1 cellular context compared by ENCODE assay signal in the genomic region with DNA sequence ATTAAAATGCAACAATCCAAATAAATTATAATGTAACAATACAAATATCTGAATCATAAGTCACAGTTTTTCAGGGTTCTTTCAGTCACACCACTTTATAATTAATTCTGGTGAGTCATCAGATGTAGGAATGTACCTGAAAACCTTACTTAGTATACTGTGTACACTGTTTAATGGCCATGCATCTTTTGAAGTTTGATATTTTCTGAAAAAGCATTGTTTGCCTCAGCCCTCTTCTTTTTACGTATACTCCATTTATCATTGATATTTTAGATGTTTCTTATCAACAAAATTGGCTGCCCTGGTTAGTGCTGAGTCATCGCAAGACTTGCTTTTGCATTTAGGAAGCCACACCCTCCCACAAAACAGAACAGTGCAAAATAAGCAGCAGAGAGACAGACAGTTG.
TF ChIP-seq lines count a peak whose summit lies in the region.

No MANE protein-coding gene starts in this region.

TF ChIP-seq in K562, 482 proteins besides CTCF, POLR2A, EP300 and RAD21 (continued from another document and continues in another):
- TF ChIP-seq, protein P1, sequence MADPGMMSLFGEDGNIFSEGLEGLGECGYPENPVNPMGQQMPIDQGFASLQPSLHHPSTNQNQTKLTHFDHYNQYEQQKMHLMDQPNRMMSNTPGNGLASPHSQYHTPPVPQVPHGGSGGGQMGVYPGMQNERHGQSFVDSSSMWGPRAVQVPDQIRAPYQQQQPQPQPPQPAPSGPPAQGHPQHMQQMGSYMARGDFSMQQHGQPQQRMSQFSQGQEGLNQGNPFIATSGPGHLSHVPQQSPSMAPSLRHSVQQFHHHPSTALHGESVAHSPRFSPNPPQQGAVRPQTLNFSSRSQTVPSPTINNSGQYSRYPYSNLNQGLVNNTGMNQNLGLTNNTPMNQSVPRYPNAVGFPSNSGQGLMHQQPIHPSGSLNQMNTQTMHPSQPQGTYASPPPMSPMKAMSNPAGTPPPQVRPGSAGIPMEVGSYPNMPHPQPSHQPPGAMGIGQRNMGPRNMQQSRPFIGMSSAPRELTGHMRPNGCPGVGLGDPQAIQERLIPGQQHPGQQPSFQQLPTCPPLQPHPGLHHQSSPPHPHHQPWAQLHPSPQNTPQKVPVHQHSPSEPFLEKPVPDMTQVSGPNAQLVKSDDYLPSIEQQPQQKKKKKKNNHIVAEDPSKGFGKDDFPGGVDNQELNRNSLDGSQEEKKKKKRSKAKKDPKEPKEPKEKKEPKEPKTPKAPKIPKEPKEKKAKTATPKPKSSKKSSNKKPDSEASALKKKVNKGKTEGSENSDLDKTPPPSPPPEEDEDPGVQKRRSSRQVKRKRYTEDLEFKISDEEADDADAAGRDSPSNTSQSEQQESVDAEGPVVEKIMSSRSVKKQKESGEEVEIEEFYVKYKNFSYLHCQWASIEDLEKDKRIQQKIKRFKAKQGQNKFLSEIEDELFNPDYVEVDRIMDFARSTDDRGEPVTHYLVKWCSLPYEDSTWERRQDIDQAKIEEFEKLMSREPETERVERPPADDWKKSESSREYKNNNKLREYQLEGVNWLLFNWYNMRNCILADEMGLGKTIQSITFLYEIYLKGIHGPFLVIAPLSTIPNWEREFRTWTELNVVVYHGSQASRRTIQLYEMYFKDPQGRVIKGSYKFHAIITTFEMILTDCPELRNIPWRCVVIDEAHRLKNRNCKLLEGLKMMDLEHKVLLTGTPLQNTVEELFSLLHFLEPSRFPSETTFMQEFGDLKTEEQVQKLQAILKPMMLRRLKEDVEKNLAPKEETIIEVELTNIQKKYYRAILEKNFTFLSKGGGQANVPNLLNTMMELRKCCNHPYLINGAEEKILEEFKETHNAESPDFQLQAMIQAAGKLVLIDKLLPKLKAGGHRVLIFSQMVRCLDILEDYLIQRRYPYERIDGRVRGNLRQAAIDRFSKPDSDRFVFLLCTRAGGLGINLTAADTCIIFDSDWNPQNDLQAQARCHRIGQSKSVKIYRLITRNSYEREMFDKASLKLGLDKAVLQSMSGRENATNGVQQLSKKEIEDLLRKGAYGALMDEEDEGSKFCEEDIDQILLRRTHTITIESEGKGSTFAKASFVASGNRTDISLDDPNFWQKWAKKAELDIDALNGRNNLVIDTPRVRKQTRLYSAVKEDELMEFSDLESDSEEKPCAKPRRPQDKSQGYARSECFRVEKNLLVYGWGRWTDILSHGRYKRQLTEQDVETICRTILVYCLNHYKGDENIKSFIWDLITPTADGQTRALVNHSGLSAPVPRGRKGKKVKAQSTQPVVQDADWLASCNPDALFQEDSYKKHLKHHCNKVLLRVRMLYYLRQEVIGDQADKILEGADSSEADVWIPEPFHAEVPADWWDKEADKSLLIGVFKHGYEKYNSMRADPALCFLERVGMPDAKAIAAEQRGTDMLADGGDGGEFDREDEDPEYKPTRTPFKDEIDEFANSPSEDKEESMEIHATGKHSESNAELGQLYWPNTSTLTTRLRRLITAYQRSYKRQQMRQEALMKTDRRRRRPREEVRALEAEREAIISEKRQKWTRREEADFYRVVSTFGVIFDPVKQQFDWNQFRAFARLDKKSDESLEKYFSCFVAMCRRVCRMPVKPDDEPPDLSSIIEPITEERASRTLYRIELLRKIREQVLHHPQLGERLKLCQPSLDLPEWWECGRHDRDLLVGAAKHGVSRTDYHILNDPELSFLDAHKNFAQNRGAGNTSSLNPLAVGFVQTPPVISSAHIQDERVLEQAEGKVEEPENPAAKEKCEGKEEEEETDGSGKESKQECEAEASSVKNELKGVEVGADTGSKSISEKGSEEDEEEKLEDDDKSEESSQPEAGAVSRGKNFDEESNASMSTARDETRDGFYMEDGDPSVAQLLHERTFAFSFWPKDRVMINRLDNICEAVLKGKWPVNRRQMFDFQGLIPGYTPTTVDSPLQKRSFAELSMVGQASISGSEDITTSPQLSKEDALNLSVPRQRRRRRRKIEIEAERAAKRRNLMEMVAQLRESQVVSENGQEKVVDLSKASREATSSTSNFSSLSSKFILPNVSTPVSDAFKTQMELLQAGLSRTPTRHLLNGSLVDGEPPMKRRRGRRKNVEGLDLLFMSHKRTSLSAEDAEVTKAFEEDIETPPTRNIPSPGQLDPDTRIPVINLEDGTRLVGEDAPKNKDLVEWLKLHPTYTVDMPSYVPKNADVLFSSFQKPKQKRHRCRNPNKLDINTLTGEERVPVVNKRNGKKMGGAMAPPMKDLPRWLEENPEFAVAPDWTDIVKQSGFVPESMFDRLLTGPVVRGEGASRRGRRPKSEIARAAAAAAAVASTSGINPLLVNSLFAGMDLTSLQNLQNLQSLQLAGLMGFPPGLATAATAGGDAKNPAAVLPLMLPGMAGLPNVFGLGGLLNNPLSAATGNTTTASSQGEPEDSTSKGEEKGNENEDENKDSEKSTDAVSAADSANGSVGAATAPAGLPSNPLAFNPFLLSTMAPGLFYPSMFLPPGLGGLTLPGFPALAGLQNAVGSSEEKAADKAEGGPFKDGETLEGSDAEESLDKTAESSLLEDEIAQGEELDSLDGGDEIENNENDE (IDR thresholded peaks at IDR 0.05; ENCODE audit: low read depth, low read length) = no peak
- TF ChIP-seq DACH1 (IDR thresholded peaks at IDR 0.05; ENCODE audit: partially characterized antibody) (no peak), ZNF699 (CRISPR knock-in tag; IDR thresholded peaks at IDR 0.05; ENCODE audit: insufficient replicate concordance) (no peak), ZNF408 (CRISPR knock-in tag; IDR thresholded peaks at IDR 0.05; ENCODE audit: low read depth) (no peak), KAT7 (CRISPR knock-in tag; IDR thresholded peaks at IDR 0.05; ENCODE audit: borderline replicate concordance) (no peak), FOXK2 (conservative IDR thresholded peaks at IDR 0.05 in 1 of 2, IDR thresholded peaks at IDR 0.05 in 1 of 2; ENCODE audit: low read depth in 2 of 2) (0 out of 4 replicates have a peak, but pooled peaks of 1 of the 2 experiments have one; percentile 29), HMG20B (CRISPR knock-in tag; IDR thresholded peaks at IDR 0.05) (no peak), TOE1 (IDR thresholded peaks at IDR 0.05; ENCODE audit: borderline replicate concordance) (no peak), TOE1 (CRISPR knock-in tag; IDR thresholded peaks at IDR 0.05; ENCODE audit: borderline replicate concordance, low read depth) (no peak), KDM1A (IDR thresholded peaks at IDR 0.05) (no peak), ZSCAN29 (IDR thresholded peaks at IDR 0.05) (no peak), DPF2 (IDR thresholded peaks at IDR 0.05) (peak; percentile 92), CTBP1 (IDR thresholded peaks at IDR 0.05; ENCODE audit: borderline replicate concordance) (0 out of 2 replicates have a peak, but pooled peaks have one; percentile 21), HDGF (IDR thresholded peaks at IDR 0.05) (no peak), ZNF282 (CRISPR knock-in tag; IDR thresholded peaks at IDR 0.05) (no peak), ILF3 (IDR thresholded peaks at IDR 0.05; ENCODE audit: borderline replicate concordance) (no peak), FOSL1 (tag; conservative IDR thresholded peaks at IDR 0.05) (peak; percentile 85), MAFK (IDR thresholded peaks at IDR 0.05; ENCODE audit: low read length) (peak; percentile 96), ZNF146 (CRISPR knock-in tag; IDR thresholded peaks at IDR 0.05; ENCODE audit: unreplicated experiment) (no peak), ELF4 (CRISPR knock-in tag; IDR thresholded peaks at IDR 0.05) (no peak), EP400 (IDR thresholded peaks at IDR 0.05) (0 out of 2 replicates have a peak, but pooled peaks have one; percentile 24), KLF13 (tag; IDR thresholded peaks at IDR 0.05; ENCODE audit: borderline replicate concordance, low read depth) (no peak), MCM7 (IDR thresholded peaks at IDR 0.05) (no peak), ZNF316 (IDR thresholded peaks at IDR 0.05) (peak; percentile 99), POU5F1 (IDR thresholded peaks at IDR 0.05; ENCODE audit: borderline replicate concordance, low read depth, low read length, partially characterized antibody) (no peak), DIDO1 (tag; IDR thresholded peaks at IDR 0.05; ENCODE audit: low read depth) (no peak), PML (IDR thresholded peaks at IDR 0.05; ENCODE audit: low read length) (no peak), CBFA2T3 (IDR thresholded peaks at IDR 0.05) (peak; percentile 22; the same call in 1 of the 2 replicates)
- TF ChIP-seq, protein P2, sequence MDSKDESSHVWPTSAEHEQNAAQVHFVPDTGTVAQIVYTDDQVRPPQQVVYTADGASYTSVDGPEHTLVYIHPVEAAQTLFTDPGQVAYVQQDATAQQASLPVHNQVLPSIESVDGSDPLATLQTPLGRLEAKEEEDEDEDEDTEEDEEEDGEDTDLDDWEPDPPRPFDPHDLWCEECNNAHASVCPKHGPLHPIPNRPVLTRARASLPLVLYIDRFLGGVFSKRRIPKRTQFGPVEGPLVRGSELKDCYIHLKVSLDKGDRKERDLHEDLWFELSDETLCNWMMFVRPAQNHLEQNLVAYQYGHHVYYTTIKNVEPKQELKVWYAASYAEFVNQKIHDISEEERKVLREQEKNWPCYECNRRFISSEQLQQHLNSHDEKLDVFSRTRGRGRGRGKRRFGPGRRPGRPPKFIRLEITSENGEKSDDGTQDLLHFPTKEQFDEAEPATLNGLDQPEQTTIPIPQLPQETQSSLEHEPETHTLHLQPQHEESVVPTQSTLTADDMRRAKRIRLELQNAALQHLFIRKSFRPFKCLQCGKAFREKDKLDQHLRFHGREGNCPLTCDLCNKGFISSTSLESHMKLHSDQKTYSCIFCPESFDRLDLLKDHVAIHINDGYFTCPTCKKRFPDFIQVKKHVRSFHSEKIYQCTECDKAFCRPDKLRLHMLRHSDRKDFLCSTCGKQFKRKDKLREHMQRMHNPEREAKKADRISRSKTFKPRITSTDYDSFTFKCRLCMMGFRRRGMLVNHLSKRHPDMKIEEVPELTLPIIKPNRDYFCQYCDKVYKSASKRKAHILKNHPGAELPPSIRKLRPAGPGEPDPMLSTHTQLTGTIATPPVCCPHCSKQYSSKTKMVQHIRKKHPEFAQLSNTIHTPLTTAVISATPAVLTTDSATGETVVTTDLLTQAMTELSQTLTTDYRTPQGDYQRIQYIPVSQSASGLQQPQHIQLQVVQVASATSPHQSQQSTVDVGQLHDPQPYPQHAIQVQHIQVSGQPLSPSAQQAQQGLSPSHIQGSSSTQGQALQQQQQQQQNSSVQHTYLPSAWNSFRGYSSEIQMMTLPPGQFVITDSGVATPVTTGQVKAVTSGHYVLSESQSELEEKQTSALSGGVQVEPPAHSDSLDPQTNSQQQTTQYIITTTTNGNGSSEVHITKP (IDR thresholded peaks at IDR 0.05; ENCODE audit: partially characterized antibody) = peak; percentile 57
- TF ChIP-seq, protein P3, sequence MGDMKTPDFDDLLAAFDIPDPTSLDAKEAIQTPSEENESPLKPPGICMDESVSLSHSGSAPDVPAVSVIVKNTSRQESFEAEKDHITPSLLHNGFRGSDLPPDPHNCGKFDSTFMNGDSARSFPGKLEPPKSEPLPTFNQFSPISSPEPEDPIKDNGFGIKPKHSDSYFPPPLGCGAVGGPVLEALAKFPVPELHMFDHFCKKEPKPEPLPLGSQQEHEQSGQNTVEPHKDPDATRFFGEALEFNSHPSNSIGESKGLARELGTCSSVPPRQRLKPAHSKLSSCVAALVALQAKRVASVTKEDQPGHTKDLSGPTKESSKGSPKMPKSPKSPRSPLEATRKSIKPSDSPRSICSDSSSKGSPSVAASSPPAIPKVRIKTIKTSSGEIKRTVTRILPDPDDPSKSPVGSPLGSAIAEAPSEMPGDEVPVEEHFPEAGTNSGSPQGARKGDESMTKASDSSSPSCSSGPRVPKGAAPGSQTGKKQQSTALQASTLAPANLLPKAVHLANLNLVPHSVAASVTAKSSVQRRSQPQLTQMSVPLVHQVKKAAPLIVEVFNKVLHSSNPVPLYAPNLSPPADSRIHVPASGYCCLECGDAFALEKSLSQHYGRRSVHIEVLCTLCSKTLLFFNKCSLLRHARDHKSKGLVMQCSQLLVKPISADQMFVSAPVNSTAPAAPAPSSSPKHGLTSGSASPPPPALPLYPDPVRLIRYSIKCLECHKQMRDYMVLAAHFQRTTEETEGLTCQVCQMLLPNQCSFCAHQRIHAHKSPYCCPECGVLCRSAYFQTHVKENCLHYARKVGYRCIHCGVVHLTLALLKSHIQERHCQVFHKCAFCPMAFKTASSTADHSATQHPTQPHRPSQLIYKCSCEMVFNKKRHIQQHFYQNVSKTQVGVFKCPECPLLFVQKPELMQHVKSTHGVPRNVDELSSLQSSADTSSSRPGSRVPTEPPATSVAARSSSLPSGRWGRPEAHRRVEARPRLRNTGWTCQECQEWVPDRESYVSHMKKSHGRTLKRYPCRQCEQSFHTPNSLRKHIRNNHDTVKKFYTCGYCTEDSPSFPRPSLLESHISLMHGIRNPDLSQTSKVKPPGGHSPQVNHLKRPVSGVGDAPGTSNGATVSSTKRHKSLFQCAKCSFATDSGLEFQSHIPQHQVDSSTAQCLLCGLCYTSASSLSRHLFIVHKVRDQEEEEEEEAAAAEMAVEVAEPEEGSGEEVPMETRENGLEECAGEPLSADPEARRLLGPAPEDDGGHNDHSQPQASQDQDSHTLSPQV (IDR thresholded peaks at IDR 0.05) = peak; percentile 50; the same call in 1 of the 2 replicates
- TF ChIP-seq, protein P4, sequence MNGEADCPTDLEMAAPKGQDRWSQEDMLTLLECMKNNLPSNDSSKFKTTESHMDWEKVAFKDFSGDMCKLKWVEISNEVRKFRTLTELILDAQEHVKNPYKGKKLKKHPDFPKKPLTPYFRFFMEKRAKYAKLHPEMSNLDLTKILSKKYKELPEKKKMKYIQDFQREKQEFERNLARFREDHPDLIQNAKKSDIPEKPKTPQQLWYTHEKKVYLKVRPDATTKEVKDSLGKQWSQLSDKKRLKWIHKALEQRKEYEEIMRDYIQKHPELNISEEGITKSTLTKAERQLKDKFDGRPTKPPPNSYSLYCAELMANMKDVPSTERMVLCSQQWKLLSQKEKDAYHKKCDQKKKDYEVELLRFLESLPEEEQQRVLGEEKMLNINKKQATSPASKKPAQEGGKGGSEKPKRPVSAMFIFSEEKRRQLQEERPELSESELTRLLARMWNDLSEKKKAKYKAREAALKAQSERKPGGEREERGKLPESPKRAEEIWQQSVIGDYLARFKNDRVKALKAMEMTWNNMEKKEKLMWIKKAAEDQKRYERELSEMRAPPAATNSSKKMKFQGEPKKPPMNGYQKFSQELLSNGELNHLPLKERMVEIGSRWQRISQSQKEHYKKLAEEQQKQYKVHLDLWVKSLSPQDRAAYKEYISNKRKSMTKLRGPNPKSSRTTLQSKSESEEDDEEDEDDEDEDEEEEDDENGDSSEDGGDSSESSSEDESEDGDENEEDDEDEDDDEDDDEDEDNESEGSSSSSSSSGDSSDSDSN (IDR thresholded peaks at IDR 0.05; ENCODE audit: borderline replicate concordance in 1 of 2, low read depth in 2 of 2, low read length in 2 of 2) = no peak
- TF ChIP-seq, protein P5, sequence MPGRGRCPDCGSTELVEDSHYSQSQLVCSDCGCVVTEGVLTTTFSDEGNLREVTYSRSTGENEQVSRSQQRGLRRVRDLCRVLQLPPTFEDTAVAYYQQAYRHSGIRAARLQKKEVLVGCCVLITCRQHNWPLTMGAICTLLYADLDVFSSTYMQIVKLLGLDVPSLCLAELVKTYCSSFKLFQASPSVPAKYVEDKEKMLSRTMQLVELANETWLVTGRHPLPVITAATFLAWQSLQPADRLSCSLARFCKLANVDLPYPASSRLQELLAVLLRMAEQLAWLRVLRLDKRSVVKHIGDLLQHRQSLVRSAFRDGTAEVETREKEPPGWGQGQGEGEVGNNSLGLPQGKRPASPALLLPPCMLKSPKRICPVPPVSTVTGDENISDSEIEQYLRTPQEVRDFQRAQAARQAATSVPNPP (IDR thresholded peaks at IDR 0.05; ENCODE audit: borderline replicate concordance, insufficient read depth, insufficient read length) = no peak
